Comparison of ENCODE assay signal across 9 cellular contexts in the genomic region with DNA sequence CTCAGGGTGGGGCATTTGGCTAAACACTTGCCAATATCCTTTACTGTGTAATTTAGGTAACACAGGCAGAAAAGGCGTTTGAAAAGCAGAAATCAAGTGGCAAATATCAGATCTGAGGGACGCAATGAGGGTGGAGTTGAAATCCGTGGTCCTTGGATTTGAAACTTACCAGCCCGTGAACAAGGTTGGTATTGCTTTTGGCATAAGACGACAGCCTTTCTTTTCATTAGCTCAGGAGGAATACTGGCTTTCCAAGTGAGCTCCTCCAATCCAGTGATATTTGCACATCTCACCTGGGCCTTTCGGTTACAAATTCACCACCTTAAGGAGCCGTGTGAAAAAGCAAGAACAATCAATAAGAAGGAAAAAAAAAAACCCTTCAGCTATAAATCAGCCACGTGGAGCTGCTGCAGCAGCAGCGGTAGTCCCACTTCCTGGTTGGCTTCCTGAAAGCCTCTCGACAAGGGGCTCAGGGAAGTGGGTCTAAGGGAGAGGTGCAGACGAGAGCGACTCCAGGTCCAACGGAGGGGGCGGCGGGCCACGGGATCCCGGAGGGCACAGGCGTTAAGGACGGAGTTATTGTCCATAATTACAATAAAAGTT. TPM values are rescaled to one million over a fixed set of nuclear protein-coding genes. Genes with fewer than 3 reads are reported as not detected.
A peak's percentile ranks its signal among the peaks of the same experiment; 100 is the strongest.
DNase-seq lines count a peak whose midpoint lies in the region; FAIRE-seq and TF ChIP-seq lines count a peak whose summit lies in the region.
"Had no signal": no experiment of that assay in that cellular context is flagged by ENCODE, and none has a peak within 500 bp of the region (broad histone marks: within the 10 kb centered on the region; RNA-seq: fewer than 3 reads in every experiment).

No MANE protein-coding gene starts in this region.

- H4K5ac ChIP-seq in H1 (ENCODE audit: insufficient read length, low read depth, low read length): peak overlapping the region; percentile 94
- H4K5ac ChIP-seq in mesendoderm (ENCODE audit: low read length): no peak overlapping the region

- H3K23me2 ChIP-seq in H1 (ENCODE audit: low read depth, low read length): peaks cover 3% of the 10 kb centered on the region; the same call in 1 of the 2 replicates

- H3K9me3 ChIP-seq in H1 (ENCODE audit: insufficient read depth in 2 of 2, low read depth in 1 of 2, low read length in 1 of 2) (no peaks in the 10 kb centered on the region), tibial artery (no peaks in the 10 kb centered on the region)

- peak overlapping the region; percentile 59; the same call in 1 of the 2 replicates for H2AFZ ChIP-seq in H1 (ENCODE audit: low read length)

- H4K91ac ChIP-seq in H1 (replicated peaks; ENCODE audit: insufficient read length, low read length): peak overlapping the region; percentile 97

- H3K4me3 ChIP-seq in WI38 (ENCODE audit: low read depth, low read length): peak overlapping the region; percentile 82
- peak overlapping the region; percentile 82 to 93 (median 86) for H3K4me3 ChIP-seq in H1 (ENCODE audit: extremely low read depth in 1 of 4, insufficient read depth in 2 of 4, low read depth in 3 of 4, low read length in 4 of 4)
- peak overlapping the region; percentile 89 for H3K4me3 ChIP-seq in mesendoderm (ENCODE audit: low read length)
- H3K4me3 ChIP-seq in tibial artery: peak overlapping the region; percentile 72 to 93

- peak overlapping the region; percentile 97 for H3K4ac ChIP-seq in H1 (replicated peaks; ENCODE audit: insufficient read length, low read depth, low read length)
- H3K4ac ChIP-seq in mesendoderm (ENCODE audit: low read depth, low read length): peak overlapping the region; percentile 25

- 5% methylated on average over 19 of the region's 19 CpGs; no CpG with 5 or more reads in 1 of the 2 experiments for whole genome bisulfite sequencing in H1 (ENCODE audit: extremely low coverage in 1 of 2, insufficient coverage in 1 of 2, insufficient read length in 1 of 2, insufficient replicate concordance in 2 of 2, low coverage in 1 of 2, low lambda C conversion rate in 2 of 2, missing lambda C conversion rate in 1 of 2), 2 experiments
- no CpG with 5 or more reads among the region's 19 CpGs for WGBS in mesendoderm (ENCODE audit: extremely low coverage, insufficient coverage, low lambda C conversion rate)

- DNase-seq in NCI-H2107 treated with DMSO at 0.1 percent for 48 hours (lab: John Stamatoyannopoulos, UW; ENCODE audit: unreplicated experiment) (peak; percentile 50), NCI-H2107 (lab: John Stamatoyannopoulos, UW) (no peak), H54 (ENCODE audit: insufficient read length, low spot score) (no peak), NCI-H1092 (lab: John Stamatoyannopoulos, UW) (peak; percentile 49), H1 (ENCODE audit: low read depth in 1 of 2, low spot score in 2 of 2) (no peak), mesendoderm (peak; percentile 81), tibial artery (peak in 1 of 2 donors; percentile 68)

- H3K18ac ChIP-seq in H1 (ENCODE audit: extremely low read depth, low read length) (peak overlapping the region; percentile 100), mesendoderm (ENCODE audit: low read length) (peak overlapping the region; percentile 52)

- peak overlapping the region; percentile 93 for H3K56ac ChIP-seq in H1 (replicated peaks; ENCODE audit: insufficient read length, low read depth, low read length)
- H3K56ac ChIP-seq in mesendoderm (ENCODE audit: low read length): peak overlapping the region; percentile 98

- H2BK15ac ChIP-seq in H1 (ENCODE audit: low read length) (no peak overlapping the region), mesendoderm (replicated peaks; ENCODE audit: low read depth) (no peak overlapping the region)

- peak overlapping the region; percentile 86; the same call in 1 of the 2 replicates for H3K27ac ChIP-seq in H1 (ENCODE audit: low read depth, low read length)
- H3K27ac ChIP-seq in mesendoderm (ENCODE audit: low read depth, low read length): peak overlapping the region; percentile 93
- H3K27ac ChIP-seq in tibial artery: peak overlapping the region; percentile 85 to 94

- H3K23ac ChIP-seq in H1 (ENCODE audit: insufficient read length): no peak overlapping the region
- no peak overlapping the region for H3K23ac ChIP-seq in mesendoderm (ENCODE audit: low read length)

- TF ChIP-seq RAD21 in H1 (IDR thresholded peaks at IDR 0.05 in 1 of 2, conservative IDR thresholded peaks at IDR 0.05 in 1 of 2; ENCODE audit: low read depth in 2 of 2, low read length in 2 of 2): no peak

- intact Hi-C loops in tibial artery (cut with DNase I; ENCODE audit: low total_unique reads): loop anchor here (10.0 kb wide), 1 partner anchor 153 kb away; no protein-coding TSS in a partner anchor

- H3K27me3 ChIP-seq in H1 (replicated peaks in 1 of 4; ENCODE audit: control insufficient read depth in 3 of 4, extremely low read depth in 1 of 4, insufficient read depth in 3 of 4, low read length in 3 of 4) (no peaks in the 10 kb centered on the region), mesendoderm (ENCODE audit: insufficient read depth, low read length, poor library complexity) (no peaks in the 10 kb centered on the region), tibial artery (no peaks in the 10 kb centered on the region)

- H3K79me1 ChIP-seq in H1 (ENCODE audit: low read depth, low read length): no peaks in the 10 kb centered on the region; the same call in 1 of the 2 replicates
- peaks cover 7% of the 10 kb centered on the region for H3K79me1 ChIP-seq in mesendoderm (ENCODE audit: low read length)

- peak overlapping the region; percentile 87 to 88 for H3K4me2 ChIP-seq in H1 (ENCODE audit: insufficient read depth in 1 of 2, low read depth in 2 of 2, low read length in 2 of 2)
- peak overlapping the region; percentile 94 for H3K4me2 ChIP-seq in mesendoderm (ENCODE audit: low read length)

- TF ChIP-seq POLR2A in H54 (IDR thresholded peaks at IDR 0.05; ENCODE audit: low read depth, low read length) (peak; percentile 41; the same call in 1 of the 2 replicates), H1 (IDR thresholded peaks at IDR 0.05; ENCODE audit: control extremely low read depth in 1 of 2, low read depth in 2 of 2, low read length in 2 of 2) (no peak)

- H2BK12ac ChIP-seq in H1 (ENCODE audit: low read depth, low read length): 0 out of 2 replicates have a peak overlapping the region, but pooled peaks have one; percentile 21

- peaks cover 0 to 6% (median 3%) of the 10 kb centered on the region in 4 experiments; a peak in 2 of 8 replicates for H3K36me3 ChIP-seq in H1 (ENCODE audit: control insufficient read depth in 2 of 4, insufficient read depth in 4 of 4, low read length in 3 of 4)
- H3K36me3 ChIP-seq in mesendoderm (ENCODE audit: control insufficient read depth, insufficient read depth, low read length): no peaks in the 10 kb centered on the region
- no peaks in the 10 kb centered on the region for H3K36me3 ChIP-seq in tibial artery

- H2AK5ac ChIP-seq in H1 (ENCODE audit: low read depth, low read length): no peak overlapping the region
- H2AK5ac ChIP-seq in mesendoderm (ENCODE audit: low read length): no peak overlapping the region

- H4K8ac ChIP-seq in H1 (ENCODE audit: extremely low read depth, insufficient read depth, low read length): peak overlapping the region; percentile 90
- H4K8ac ChIP-seq in mesendoderm (ENCODE audit: low read depth, low read length): no peak overlapping the region

- peaks cover 10 to 38% of the 10 kb centered on the region in 2 experiments for H3K79me2 ChIP-seq in H1 (ENCODE audit: control insufficient read depth in 1 of 2, insufficient read depth in 2 of 2, low read length in 2 of 2)
- H3K79me2 ChIP-seq in mesendoderm (ENCODE audit: control insufficient read depth, insufficient read depth, low read length): peaks cover 22% of the 10 kb centered on the region

- H2BK120ac ChIP-seq in H1 (replicated peaks; ENCODE audit: low read depth, low read length) (peak overlapping the region; percentile 95), mesendoderm (ENCODE audit: low read depth, low read length) (peak overlapping the region; percentile 34)

- H3K4me1 ChIP-seq in H1 (replicated peaks in 1 of 4; ENCODE audit: control insufficient read depth in 3 of 4, insufficient read depth in 4 of 4, low read length in 3 of 4) (peaks cover 7 to 24% (median 16%) of the 10 kb centered on the region in 4 experiments), mesendoderm (ENCODE audit: control insufficient read depth, low read depth, low read length) (peaks cover 11% of the 10 kb centered on the region), tibial artery (peaks cover 0 to 23% (median 12%) of the 10 kb centered on the region in 4 donors)

- TF ChIP-seq EP300 in H1 (IDR thresholded peaks at IDR 0.05; ENCODE audit: borderline replicate concordance in 1 of 2, low read depth in 2 of 2, low read length in 2 of 2): no peak

- 0 out of 2 replicates have a peak overlapping the region, but pooled peaks have one; percentile 57 for H2BK20ac ChIP-seq in H1 (ENCODE audit: low read length)

- FAIRE-seq in H54 (lab: Jason Lieb, UNC): no peak
- FAIRE-seq in H1 (lab: Jason Lieb, UNC): no peak
- FAIRE-seq: G401.6 had no signal

- no peak overlapping the region for H3K14ac ChIP-seq in H1 (ENCODE audit: insufficient read length)

- peak overlapping the region in 3 of 4 experiments; percentile 57 to 80 (median 78); a peak in 6 of 7 replicates for H3K9ac ChIP-seq in H1 (replicated peaks in 1 of 4; ENCODE audit: extremely low read depth in 1 of 4, low read depth in 3 of 4, low read length in 3 of 4)
- peak overlapping the region; percentile 96 for H3K9ac ChIP-seq in mesendoderm (ENCODE audit: low read length)

- POLR2A ChIA-PET in H1 (lab: Charles Lee; ENCODE audit: partially characterized antibody): interaction anchor here (0.6 to 2.1 kb wide), 11 partner anchors 10 to 324 kb away, joined by 3 to 6 read pairs (median 4); a partner anchor contains a TSS

- CTCF ChIA-PET in H1 (lab: Charles Lee; ENCODE audit: partially characterized antibody): interaction anchor here (0.7 to 2.8 kb wide), 10 partner anchors 10 to 154 kb away, joined by 3 to 16 read pairs (median 5); no protein-coding TSS in a partner anchor

- peaks cover 3 to 5% of the 10 kb centered on the region in 2 experiments for H4K20me1 ChIP-seq in H1 (replicated peaks in 1 of 2; ENCODE audit: control insufficient read depth in 1 of 2, insufficient read depth in 2 of 2, low read length in 2 of 2)

- peak overlapping the region; percentile 89 for H2BK5ac ChIP-seq in H1 (ENCODE audit: low read depth, low read length)
- H2BK5ac ChIP-seq in mesendoderm (ENCODE audit: low read length): peak overlapping the region; percentile 92

- TF ChIP-seq CTCF in WI38 (IDR thresholded peaks at IDR 0.05; ENCODE audit: low read depth, low read length) (no peak), H1 (IDR thresholded peaks at IDR 0.05; ENCODE audit: control extremely low read depth in 1 of 3, insufficient read depth in 1 of 3, low read depth in 1 of 3, low read length in 3 of 3) (no peak), tibial artery (IDR thresholded peaks at IDR 0.05) (no peak)

RNA-seq across cellular contexts. Expression of a gene that starts 0.7 kb away (rescaled TPM):
- 78.9 and 85.5 TPM in 2 replicates for total RNA-seq in H1 (2021; fragmentation: NEBNext Ultra II Directional; extraction: Animal tissue kit (Norgen Biotek cat#: 25700))
- 11.1 and 22.4 TPM in 2 replicates for polyA plus RNA-seq in H1 (2011; rRNA removed)
- polyA plus RNA-seq in H1 (2011; cell fraction: cytosol; rRNA removed): 25.8 TPM
- polyA plus RNA-seq in H1 (2011; cell fraction: nucleus; rRNA removed): 19.5 TPM
- 36.2 to 78.8 TPM (median 45.0 TPM) in 4 replicates for polyA plus RNA-seq in H1 (2012, experiment 1 of 2)
- polyA plus RNA-seq in H1 (2012, experiment 2 of 2): 3.2 TPM
- polyA plus RNA-seq in H1 (2013, experiment 1 of 2): 70.1 TPM
- polyA plus RNA-seq in H1 (2013, experiment 2 of 2): 71.3 TPM
- polyA minus RNA-seq in H1 (2011; rRNA and poly(A)+ RNA removed): 52.2 and 73.6 TPM in 2 replicates
- 32.2 TPM for polyA minus RNA-seq in H1 (2011; cell fraction: cytosol; rRNA and poly(A)+ RNA removed)
- polyA minus RNA-seq in H1 (2011; cell fraction: nucleus; rRNA and poly(A)+ RNA removed): 71.8 TPM
- 32.2 TPM for polyA plus RNA-seq in mesendoderm (2013, experiment 1 of 2)
- polyA plus RNA-seq in mesendoderm (2013, experiment 2 of 2): 33.8 TPM

Comparison
In these comparisons a context has a peak if more than half of its experiments do, and no peak if none do; other contexts are left out.
1. DNase-seq: peak in NCI-H2107 treated with DMSO at 0.1 percent for 48 hours (single experiment), NCI-H1092 (single experiment) and mesendoderm (single experiment); none in NCI-H2107 (single experiment), H54 (single experiment) and H1 (0 of 2).
2. Peak in every context shown above with its lines, with median percentiles within 50 percentile points of each other: H3K4me3 ChIP-seq and H3K27ac ChIP-seq.